Comparison of ENCODE assay signal across 13 cellular contexts in genomic region chr17:81929253-81930141, GRCh38. TPM values are rescaled to one million over a fixed set of nuclear protein-coding genes. Genes with fewer than 3 reads are reported as not detected.
A peak's percentile ranks its signal among the peaks of the same experiment; 100 is the strongest.
DNase-seq lines count a peak whose midpoint lies in the region; ATAC-seq and TF ChIP-seq lines count a peak whose summit lies in the region.
"Had no signal": no experiment of that assay in that cellular context is flagged by ENCODE, and none has a peak within 500 bp of the region (broad histone marks: within the 10 kb centered on the region; RNA-seq: fewer than 3 reads in every experiment).

No MANE protein-coding gene starts in this region.

- POLR2A ChIA-PET in AG04449 (lab: Yijun Ruan, JAX): interaction anchor here (0.5 kb wide), 1 partner anchor 90 kb away, joined by 4 read pairs; no protein-coding TSS in a partner anchor
- POLR2A ChIA-PET in activated CD4-positive, alpha-beta memory T cell treated with anti-CD3 and anti-CD28 coated beads, Interleukin-2, amount 10 ng/mL, durations not matched to agents 7 days and 5 days (lab: Charles Lee): interaction anchor here (1.6 to 7.6 kb wide), 4 partner anchors 12 to 71 kb away, joined by 3 to 62 read pairs (median 24); partner anchors contain the start of genes ARHGDIA and SIRT7

- no peaks in the 10 kb centered on the region for H3K9me3 Mint-ChIP-seq in Calu3 (ENCODE audit: low read depth, unreplicated experiment)
- no peaks in the 10 kb centered on the region for H3K9me3 Mint-ChIP-seq in activated CD4-positive, alpha-beta memory T cell treated with anti-CD3 and anti-CD28 coated beads, Interleukin-2, amount 10 ng/mL, durations not matched to agents 7 days and 5 days
- H3K9me3 Mint-ChIP-seq: dendritic cell treated with granulocyte-macrophage colony-stimulating factor and Interleukin-4, amounts not matched to agents 40 ng/mL and 50 ng/mL, for 4 days had no signal

- WGBS in mesodermal cell (ENCODE audit: insufficient coverage in 2 of 2), 2 experiments: 90% methylated on average over 19 to 30 of the region's 31 CpGs

- CTCF ChIA-PET in AG04449 (lab: Yijun Ruan, JAX): interaction anchor here (0.9 to 1.8 kb wide), 5 partner anchors 15 to 256 kb away, joined by 3 to 5 read pairs (median 3); no protein-coding TSS in a partner anchor
- CTCF ChIA-PET in Calu3 (lab: Charles Lee): interaction anchor here (0.6 to 1.1 kb wide), 4 partner anchors 12 to 88 kb away, joined by 3 to 6 read pairs (median 4); no protein-coding TSS in a partner anchor
- CTCF ChIA-PET in activated CD4-positive, alpha-beta memory T cell treated with anti-CD3 and anti-CD28 coated beads, Interleukin-2, amount 10 ng/mL, durations not matched to agents 7 days and 5 days (lab: Charles Lee): interaction anchor here (0.6 to 1.0 kb wide), 2 partner anchors 14 to 193 kb away, joined by 3 read pairs; no protein-coding TSS in a partner anchor

- no peaks in the 10 kb centered on the region for H3K9me3 ChIP-seq in mesodermal cell (ENCODE audit: control insufficient read depth, low read length)
- H3K9me3 ChIP-seq: lower lobe of right lung, thyroid gland had no signal

- H3K4me1 Mint-ChIP-seq in Calu3 (ENCODE audit: low read depth, unreplicated experiment): peaks cover 11% of the 10 kb centered on the region
- peaks cover 22% of the 10 kb centered on the region for H3K4me1 Mint-ChIP-seq in activated CD4-positive, alpha-beta memory T cell treated with anti-CD3 and anti-CD28 coated beads, Interleukin-2, amount 10 ng/mL, durations not matched to agents 7 days and 5 days

- H3K27ac Mint-ChIP-seq in Calu3 (ENCODE audit: unreplicated experiment): peak overlapping the region; percentile 58
- H3K27ac Mint-ChIP-seq in activated CD4-positive, alpha-beta memory T cell treated with anti-CD3 and anti-CD28 coated beads, Interleukin-2, amount 10 ng/mL, durations not matched to agents 7 days and 5 days: no peak overlapping the region
- H3K27ac Mint-ChIP-seq: dendritic cell treated with granulocyte-macrophage colony-stimulating factor and Interleukin-4, amounts not matched to agents 40 ng/mL and 50 ng/mL, for 4 days had no signal

- H3K4me1 ChIP-seq in mesodermal cell (ENCODE audit: control insufficient read depth, insufficient read depth, low read length, poor library complexity, severe bottlenecking): peaks cover 15% of the 10 kb centered on the region

- no TSS peak for BruUV-seq in Calu3 (replicated peaks; lab: Mats Ljungman, UMichigan)

- H3K36me3 ChIP-seq in mesodermal cell (ENCODE audit: control insufficient read depth, insufficient read depth, low read length): peaks cover 5% of the 10 kb centered on the region
- H3K36me3 ChIP-seq: lower lobe of right lung, thyroid gland had no signal

- H3K27ac ChIP-seq in mesodermal cell (ENCODE audit: low read depth, low read length, severe bottlenecking): no peak overlapping the region
- H3K27ac ChIP-seq: lower lobe of right lung, thyroid gland had no signal

- H3K36me3 Mint-ChIP-seq in Calu3 (ENCODE audit: insufficient read depth, unreplicated experiment): peaks cover 67% of the 10 kb centered on the region
- H3K36me3 Mint-ChIP-seq in activated CD4-positive, alpha-beta memory T cell treated with anti-CD3 and anti-CD28 coated beads, Interleukin-2, amount 10 ng/mL, durations not matched to agents 7 days and 5 days (ENCODE audit: low read depth): peaks cover 6% of the 10 kb centered on the region

- TF ChIP-seq CTCF in AG04449 (IDR thresholded peaks at IDR 0.05; ENCODE audit: insufficient read depth, low read length, missing control alignments) (no peak), Calu3 (IDR thresholded peaks at IDR 0.05; ENCODE audit: unreplicated experiment) (no peak)

- DNase-seq in AG04449 (ENCODE audit: low read depth, low spot score): no peak
- DNase-seq in Calu3: no peak
- DNase-seq in activated CD4-positive, alpha-beta memory T cell treated with anti-CD3 and anti-CD28 coated beads, Interleukin-2, amount 10 ng/mL, durations not matched to agents 7 days and 5 days: no peak
- DNase-seq in OCI-M1 (lab: John Stamatoyannopoulos, UW): no peak
- no peak for DNase-seq in AML-193 (lab: John Stamatoyannopoulos, UW)
- DNase-seq: activated gamma-delta T cell treated with Interleukin-2 at 50 U/mL for 16 hours, lower lobe of right lung, MV-4-11 had no signal

- intact Hi-C loops in Calu3 (cut with micrococcal nuclease; ENCODE audit: unreplicated experiment): no loop called here

- ATAC-seq in GM21423 (IDR thresholded peaks at IDR 0.05; ENCODE audit: unreplicated experiment) (no peak), GM21619 (IDR thresholded peaks at IDR 0.05; ENCODE audit: unreplicated experiment) (no peak)

- H3K27me3 Mint-ChIP-seq in Calu3 (ENCODE audit: unreplicated experiment): no peaks in the 10 kb centered on the region
- peaks cover 4% of the 10 kb centered on the region for H3K27me3 Mint-ChIP-seq in activated CD4-positive, alpha-beta memory T cell treated with anti-CD3 and anti-CD28 coated beads, Interleukin-2, amount 10 ng/mL, durations not matched to agents 7 days and 5 days

- peak overlapping the region; percentile 60 for H3K4me3 Mint-ChIP-seq in Calu3 (ENCODE audit: low read depth, unreplicated experiment)
- H3K4me3 Mint-ChIP-seq in activated CD4-positive, alpha-beta memory T cell treated with anti-CD3 and anti-CD28 coated beads, Interleukin-2, amount 10 ng/mL, durations not matched to agents 7 days and 5 days: peak overlapping the region; percentile 43

- H3K4me3 ChIP-seq in AG04449 (ENCODE audit: low read depth, low read length) (peak overlapping the region; percentile 65), mesodermal cell (ENCODE audit: extremely low read depth, insufficient read depth, low read length, poor library complexity, severe bottlenecking) (peak overlapping the region; percentile 55)

RNA-seq across cellular contexts. Expression of gene MAFG, which starts 2.0 kb away (rescaled TPM):
- total RNA-seq in Calu3 (2022): 36.1 and 37.9 TPM in 2 replicates
- 10 to 100 TPM; 35.2 to 36.5 TPM for total RNA-seq in activated CD4-positive, alpha-beta memory T cell treated with anti-CD3 and anti-CD28 coated beads, Interleukin-2, amount 10 ng/mL, durations not matched to agents 7 days and 5 days
- 20.2 TPM for polyA plus RNA-seq in mesodermal cell (2013, experiment 1 of 2)
- 16.7 TPM for polyA plus RNA-seq in mesodermal cell (2013, experiment 2 of 2)

RNA-seq across cellular contexts. Expression of gene PYCR1, which starts 7.6 kb away (rescaled TPM):
- total RNA-seq in Calu3 (2022): 102 and 105 TPM in 2 replicates
- total RNA-seq in activated CD4-positive, alpha-beta memory T cell treated with anti-CD3 and anti-CD28 coated beads, Interleukin-2, amount 10 ng/mL, durations not matched to agents 7 days and 5 days: 10 to 100 TPM; 25.8 to 34.7 TPM
- polyA plus RNA-seq in mesodermal cell (2013, experiment 1 of 2): 135 TPM
- polyA plus RNA-seq in mesodermal cell (2013, experiment 2 of 2): 108 TPM

RNA-seq across cellular contexts. Expression of gene SIRT7, which starts 11.5 kb away (rescaled TPM):
- 50.3 and 56.0 TPM in 2 replicates for total RNA-seq in Calu3 (2022)
- total RNA-seq in activated CD4-positive, alpha-beta memory T cell treated with anti-CD3 and anti-CD28 coated beads, Interleukin-2, amount 10 ng/mL, durations not matched to agents 7 days and 5 days: 10 to 100 TPM; 55.8 to 58.4 TPM
- polyA plus RNA-seq in mesodermal cell (2013, experiment 1 of 2): 10.3 TPM
- polyA plus RNA-seq in mesodermal cell (2013, experiment 2 of 2): 8.3 TPM

RNA-seq across cellular contexts. Expression of gene MYADML2, which starts 17.5 kb away (rescaled TPM):
- total RNA-seq in Calu3 (2022): not detected in 2 replicates
- not detected for total RNA-seq in activated CD4-positive, alpha-beta memory T cell treated with anti-CD3 and anti-CD28 coated beads, Interleukin-2, amount 10 ng/mL, durations not matched to agents 7 days and 5 days
- polyA plus RNA-seq in mesodermal cell (2013, experiment 1 of 2): not detected
- polyA plus RNA-seq in mesodermal cell (2013, experiment 2 of 2): not detected
- total RNA-seq: lower lobe of right lung, thyroid gland had no signal

RNA-seq across cellular contexts. Expression of gene PCYT2, which starts 18.3 kb away (rescaled TPM):
- 58.4 and 60.9 TPM in 2 replicates for total RNA-seq in Calu3 (2022)
- total RNA-seq in activated CD4-positive, alpha-beta memory T cell treated with anti-CD3 and anti-CD28 coated beads, Interleukin-2, amount 10 ng/mL, durations not matched to agents 7 days and 5 days: 10 to 100 TPM; 41.6 to 44.4 TPM
- 41.1 TPM for polyA plus RNA-seq in mesodermal cell (2013, experiment 1 of 2)
- polyA plus RNA-seq in mesodermal cell (2013, experiment 2 of 2): 36.6 TPM
